8 cellular contexts compared by ENCODE assay signal in genomic region chr3:44509985-44510360, GRCh38. TPM values are rescaled to one million over a fixed set of nuclear protein-coding genes. Genes with fewer than 3 reads are reported as not detected.
DNase-seq lines count a peak whose midpoint lies in the region; ATAC-seq, FAIRE-seq and TF ChIP-seq lines count a peak whose summit lies in the region.

No MANE protein-coding gene starts in this region.

- H4K20me1 ChIP-seq in PC-9 (ENCODE audit: insufficient read depth): no peaks in the 10 kb centered on the region

- POLR2A ChIA-PET in A549 (lab: Yijun Ruan, JAX): interaction anchor here (1.0 to 1.5 kb wide), 8 partner anchors 14 to 466 kb away, joined by 3 to 18 read pairs (median 4); partner anchors contain the start of genes EXOSC7, TCAIM, ZDHHC3 and ZNF197
- POLR2A ChIA-PET in PC-9 (lab: Charles Lee; ENCODE audit: unreplicated experiment): no interaction called here

- no TSS peak for BruUV-seq in PC-9 (replicated peaks; lab: Mats Ljungman, UMichigan)

- TF ChIP-seq CTCF in A549 (IDR thresholded peaks at IDR 0.05) (no peak), PC-9 (conservative IDR thresholded peaks at IDR 0.05) (no peak), D721Med (IDR thresholded peaks at IDR 0.05; ENCODE audit: insufficient read depth, missing control alignments) (no peak)

- intact Hi-C loops in PC-9 (cut with micrococcal nuclease; ENCODE audit: unreplicated experiment): loop anchor here (1.0 to 10.0 kb wide), 2 partner anchors 115 to 138 kb away; partner anchors contain the start of genes ZNF197 and ZNF35

- 0 out of 3 replicates have a peak, but pooled peaks cover 3% of the 10 kb centered on the region for H3K4me1 ChIP-seq in A549
- peaks cover 7% of the 10 kb centered on the region for H3K4me1 ChIP-seq in PC-9 (replicated peaks; ENCODE audit: insufficient read depth)
- peaks cover 12 to 15% of the 10 kb centered on the region in 2 donors for H3K4me1 ChIP-seq in duodenal mucosa (ENCODE audit: control insufficient read depth in 1 of 2, insufficient read depth in 2 of 2, low read length in 2 of 2)
- peaks cover 15% of the 10 kb centered on the region for H3K4me1 ChIP-seq in muscle layer of colon (ENCODE audit: insufficient read depth, low read length)

- H3K36me3 ChIP-seq in PC-9 (ENCODE audit: low read depth) (no peaks in the 10 kb centered on the region), duodenal mucosa (ENCODE audit: control insufficient read depth in 1 of 2, insufficient read depth in 2 of 2, low read length in 2 of 2) (peaks cover 3 to 4% of the 10 kb centered on the region in 2 donors), muscle layer of colon (ENCODE audit: insufficient read depth, low read length) (no peaks in the 10 kb centered on the region)

- peak overlapping the region; percentile 66 to 79 for H3K9ac ChIP-seq in duodenal mucosa (ENCODE audit: low read depth in 1 of 2, low read length in 2 of 2)
- H3K9ac ChIP-seq in muscle layer of colon (ENCODE audit: low read length): peak overlapping the region; percentile 74

- peak overlapping the region; percentile 70 for H3K4me2 ChIP-seq in A549
- H3K4me2 ChIP-seq in PC-9: peak overlapping the region; percentile 83

- peak overlapping the region; percentile 93 for H2AFZ ChIP-seq in PC-9

- H3K27ac ChIP-seq in A549 (peak overlapping the region; percentile 90 to 98), PC-9 (no peak overlapping the region), duodenal mucosa (ENCODE audit: low read depth, low read length) (peak overlapping the region; percentile 75), muscle layer of colon (ENCODE audit: low read depth, low read length) (peak overlapping the region; percentile 92)

- ATAC-seq in A549 (peak in 1 of 2 experiments; percentile 28; a peak in 3 of 6 replicates), GM18498 (IDR thresholded peaks at IDR 0.05; ENCODE audit: unreplicated experiment) (peak; percentile 54), HG02970 (IDR thresholded peaks at IDR 0.05; ENCODE audit: low FRiP score, unreplicated experiment) (peak; percentile 33)

- no peak for FAIRE-seq in A549 (lab: Jason Lieb, UNC)
- FAIRE-seq in D721Med (lab: Jason Lieb, UNC): no peak

- H3K9me3 ChIP-seq in A549: peaks cover 26% of the 10 kb centered on the region; the same call in 2 of the 3 replicates
- peaks cover 13% of the 10 kb centered on the region for H3K9me3 ChIP-seq in PC-9 (ENCODE audit: insufficient read depth, low read depth)
- H3K9me3 ChIP-seq in duodenal mucosa (ENCODE audit: control insufficient read depth in 1 of 2, low read length in 2 of 2): peaks cover 0 to 4% of the 10 kb centered on the region in 2 donors
- no peaks in the 10 kb centered on the region for H3K9me3 ChIP-seq in muscle layer of colon (ENCODE audit: low read length)

- no peak for TF ChIP-seq EP300 in A549 (IDR thresholded peaks at IDR 0.05)

- H3F3A ChIP-seq in PC-9 (ENCODE audit: insufficient read depth, low read depth): 0 out of 2 replicates have a peak, but pooled peaks cover 5% of the 10 kb centered on the region

- no peaks in the 10 kb centered on the region for H3K9me2 ChIP-seq in PC-9 (ENCODE audit: insufficient read depth)

- CTCF ChIA-PET in A549 (lab: Yijun Ruan, JAX): no interaction called here
- CTCF ChIA-PET in PC-9 (lab: Charles Lee): no interaction called here

- no peak for TF ChIP-seq RAD21 in A549 (conservative IDR thresholded peaks at IDR 0.05 in 1 of 2, IDR thresholded peaks at IDR 0.05 in 1 of 2)

- H3K79me2 ChIP-seq in PC-9 (ENCODE audit: low read depth): peaks cover 27% of the 10 kb centered on the region

- 0% methylated on average over 6 of the region's 6 CpGs for WGBS in A549 (ENCODE audit: missing lambda C conversion rate)

- DNase-seq in A549 (ENCODE audit: low read depth in 1 of 2, low spot score in 1 of 2): peak; percentile 5 to 12
- no peak for DNase-seq in PC-9
- no peak for DNase-seq in D721Med (ENCODE audit: insufficient read length, low spot score)
- DNase-seq in occipital lobe (lab: John Stamatoyannopoulos, UW): no peak

- no peak for TF ChIP-seq POLR2A in A549 (IDR thresholded peaks at IDR 0.05; ENCODE audit: low read length)

- H3K27me3 ChIP-seq in PC-9 (ENCODE audit: insufficient read depth, low read depth) (no peaks in the 10 kb centered on the region), duodenal mucosa (ENCODE audit: control insufficient read depth in 1 of 2, insufficient read depth in 2 of 2, low read length in 2 of 2) (no peaks in the 10 kb centered on the region), muscle layer of colon (ENCODE audit: control insufficient read depth in 1 of 2, insufficient read depth in 2 of 2, low read length in 2 of 2) (no peaks in the 10 kb centered on the region)

- peak overlapping the region; percentile 95 for H3K4me3 ChIP-seq in A549
- H3K4me3 ChIP-seq in PC-9: peak overlapping the region; percentile 94
- H3K4me3 ChIP-seq in duodenal mucosa (ENCODE audit: low read depth in 1 of 2, low read length in 2 of 2): peak overlapping the region; percentile 79 to 83
- peak overlapping the region; percentile 78 to 85 for H3K4me3 ChIP-seq in muscle layer of colon (ENCODE audit: low read depth in 1 of 2, low read length in 2 of 2)

TF ChIP-seq in A549, 52 proteins besides CTCF, POLR2A, EP300 and RAD21 (continues in another document):
- TF ChIP-seq MAZ (IDR thresholded peaks at IDR 0.05; ENCODE audit: borderline replicate concordance, low read depth, low read length): no peak
- TF ChIP-seq ELK1 (IDR thresholded peaks at IDR 0.05; ENCODE audit: low read depth, low read length): no peak
- no peak for TF ChIP-seq CHD2 (IDR thresholded peaks at IDR 0.05; ENCODE audit: low read length, partially characterized antibody)
- TF ChIP-seq ZFP36 (IDR thresholded peaks at IDR 0.05; ENCODE audit: borderline replicate concordance, partially characterized antibody): no peak
- TF ChIP-seq HOXA7 (CRISPR knock-in tag; IDR thresholded peaks at IDR 0.05): no peak
- TF ChIP-seq MYC (IDR thresholded peaks at IDR 0.05; ENCODE audit: borderline replicate concordance, low read length): no peak
- no peak for TF ChIP-seq CBX2 (IDR thresholded peaks at IDR 0.05; ENCODE audit: borderline replicate concordance, low read depth)
- no peak for TF ChIP-seq CBX8 (IDR thresholded peaks at IDR 0.05)
- TF ChIP-seq KDM1A (IDR thresholded peaks at IDR 0.05; ENCODE audit: low read depth): no peak
- TF ChIP-seq ZSCAN20 (CRISPR knock-in tag; IDR thresholded peaks at IDR 0.05): no peak
- TF ChIP-seq HEYL (CRISPR knock-in tag; IDR thresholded peaks at IDR 0.05): no peak
- no peak for TF ChIP-seq ESRRA (IDR thresholded peaks at IDR 0.05; ENCODE audit: borderline replicate concordance, low read length)
- no peak for TF ChIP-seq NPAS2 (CRISPR knock-in tag; IDR thresholded peaks at IDR 0.05; ENCODE audit: borderline replicate concordance)
- TF ChIP-seq, protein P1, sequence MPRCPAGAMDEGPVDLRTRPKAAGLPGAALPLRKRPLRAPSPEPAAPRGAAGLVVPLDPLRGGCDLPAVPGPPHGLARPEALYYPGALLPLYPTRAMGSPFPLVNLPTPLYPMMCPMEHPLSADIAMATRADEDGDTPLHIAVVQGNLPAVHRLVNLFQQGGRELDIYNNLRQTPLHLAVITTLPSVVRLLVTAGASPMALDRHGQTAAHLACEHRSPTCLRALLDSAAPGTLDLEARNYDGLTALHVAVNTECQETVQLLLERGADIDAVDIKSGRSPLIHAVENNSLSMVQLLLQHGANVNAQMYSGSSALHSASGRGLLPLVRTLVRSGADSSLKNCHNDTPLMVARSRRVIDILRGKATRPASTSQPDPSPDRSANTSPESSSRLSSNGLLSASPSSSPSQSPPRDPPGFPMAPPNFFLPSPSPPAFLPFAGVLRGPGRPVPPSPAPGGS (IDR thresholded peaks at IDR 0.05): no peak
- TF ChIP-seq, protein P2, sequence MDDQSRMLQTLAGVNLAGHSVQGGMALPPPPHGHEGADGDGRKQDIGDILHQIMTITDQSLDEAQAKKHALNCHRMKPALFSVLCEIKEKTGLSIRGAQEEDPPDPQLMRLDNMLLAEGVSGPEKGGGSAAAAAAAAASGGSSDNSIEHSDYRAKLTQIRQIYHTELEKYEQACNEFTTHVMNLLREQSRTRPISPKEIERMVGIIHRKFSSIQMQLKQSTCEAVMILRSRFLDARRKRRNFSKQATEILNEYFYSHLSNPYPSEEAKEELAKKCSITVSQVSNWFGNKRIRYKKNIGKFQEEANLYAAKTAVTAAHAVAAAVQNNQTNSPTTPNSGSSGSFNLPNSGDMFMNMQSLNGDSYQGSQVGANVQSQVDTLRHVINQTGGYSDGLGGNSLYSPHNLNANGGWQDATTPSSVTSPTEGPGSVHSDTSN (IDR thresholded peaks at IDR 0.05): no peak
- no peak for TF ChIP-seq MAFK (IDR thresholded peaks at IDR 0.05; ENCODE audit: partially characterized antibody)
- TF ChIP-seq CHD4 (IDR thresholded peaks at IDR 0.05; ENCODE audit: borderline replicate concordance): no peak

RNA-seq across cellular contexts. Expression of gene ZNF445, which starts 32.5 kb away (rescaled TPM):
- polyA plus RNA-seq in A549 (2011; rRNA removed) (3.4 and 4.8 TPM in 2 replicates), A549 (2017; fragmentation: RNase III; extraction: RNeasy Plus Mini Kit Qiagen cat#74134 plus additional on column Dnase treatment) (4.0 to 4.2 TPM (median 4.0 TPM) in 3 replicates)
- 0.93 and 1.3 TPM in 2 replicates for polyA plus RNA-seq in A549 (2012; cell fraction: cytosol; rRNA removed)
- polyA plus RNA-seq in A549 (2012; cell fraction: nucleus; rRNA removed): 2.7 and 3.7 TPM in 2 replicates
- polyA minus RNA-seq in A549 (2011; rRNA and poly(A)+ RNA removed): 6.9 and 10.5 TPM in 2 replicates
- total RNA-seq in PC-9 (2021) (15.9 and 20.3 TPM in 2 replicates), occipital lobe (39.6 TPM)

RNA-seq across cellular contexts. Expression of gene ZKSCAN7, which starts 45.0 kb away (rescaled TPM):
- polyA plus RNA-seq in A549 (2011; rRNA removed) (not detected in 2 replicates), A549 (2017; fragmentation: RNase III; extraction: RNeasy Plus Mini Kit Qiagen cat#74134 plus additional on column Dnase treatment) (not detected in 3 replicates)
- not detected in 2 replicates for polyA plus RNA-seq in A549 (2012; cell fraction: cytosol; rRNA removed)
- not detected in 2 replicates for polyA plus RNA-seq in A549 (2012; cell fraction: nucleus; rRNA removed)
- polyA minus RNA-seq in A549 (2011; rRNA and poly(A)+ RNA removed): not detected in 2 replicates
- total RNA-seq in PC-9 (2021) (0.83 TPM in 2 replicates), occipital lobe (29.8 TPM)

Comparison
In these comparisons a context has a peak if more than half of its experiments do, and no peak if none do; other contexts are left out.
1. DNase-seq: peak in A549 (2 of 2); none in PC-9 (0 of 2), D721Med (single experiment) and occipital lobe (single experiment).
2. RNA of gene ZKSCAN7, which starts 45.0 kb away (total RNA-seq): 29.8 TPM in occipital lobe (single experiment); 0.83 TPM in PC-9; every median in the first group is over 10 times any median in the second.
3. Peak in every context shown above with its lines, with median percentiles within 50 percentile points of each other: H3K4me3 ChIP-seq.